9 cellular contexts compared by ENCODE assay signal in the genomic region with DNA sequence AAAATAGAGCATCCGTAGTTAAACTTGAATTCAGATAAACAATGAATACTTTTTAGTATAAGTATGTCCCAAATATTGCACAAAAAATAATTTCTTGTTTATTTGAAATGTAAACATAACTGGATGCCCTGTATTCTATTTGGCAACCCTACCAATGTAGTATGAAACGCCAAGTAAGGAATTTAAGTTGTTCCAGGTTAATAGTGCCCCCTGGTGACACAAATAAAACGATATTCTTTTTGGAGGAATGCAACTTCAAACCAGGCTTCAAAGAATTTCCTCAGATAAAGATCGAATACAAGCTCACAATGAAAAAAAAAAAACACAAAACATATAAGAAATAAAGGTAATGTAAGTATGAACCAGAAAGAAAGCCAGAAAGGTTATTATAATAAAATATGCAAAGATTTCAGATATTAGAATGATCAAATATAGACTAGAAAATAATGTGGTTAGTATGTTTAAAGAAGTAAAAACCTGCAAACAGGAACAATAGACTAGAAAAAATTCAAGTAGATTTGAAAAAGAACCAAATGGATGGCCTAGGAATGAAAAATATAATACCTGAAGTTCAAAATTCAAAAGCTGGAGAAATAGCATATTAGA. TPM values are rescaled to one million over a fixed set of nuclear protein-coding genes. Genes with fewer than 3 reads are reported as not detected.
A peak's percentile ranks its signal among the peaks of the same experiment; 100 is the strongest.
DNase-seq lines count a peak whose midpoint lies in the region; ATAC-seq and TF ChIP-seq lines count a peak whose summit lies in the region.
"Had no signal": no experiment of that assay in that cellular context is flagged by ENCODE, and none has a peak within 500 bp of the region (broad histone marks: within the 10 kb centered on the region; RNA-seq: fewer than 3 reads in every experiment).

No MANE protein-coding gene starts in this region.

- H3K36me3 Mint-ChIP-seq in chondrocyte (ENCODE audit: low read depth), result no peaks in the 10 kb centered on the region
- H3K36me3 Mint-ChIP-seq: activated naive CD8-positive, alpha-beta T cell treated with anti-CD3 and anti-CD28 coated beads, Interleukin-2, amount 10 ng/mL, durations not matched to agents 7 days and 5 days had no signal

- no peaks in the 10 kb centered on the region for H3K9me3 ChIP-seq in cardiac muscle cell (ENCODE audit: low read depth)

- H3K4me1 ChIP-seq in cardiac muscle cell (ENCODE audit: low read depth), result no peaks in the 10 kb centered on the region

- no peaks in the 10 kb centered on the region for H3K36me3 ChIP-seq in cardiac muscle cell

- H3K4me1 Mint-ChIP-seq in chondrocyte (ENCODE audit: low read depth), result peaks cover 7% of the 10 kb centered on the region

- DNase-seq in cardiac muscle cell (ENCODE audit: low read depth in 1 of 2, low spot score in 1 of 2) (peak; percentile 26 to 78), left cardiac atrium (no peak), NCI-H1105 treated with DMSO at 0.1 percent for 48 hours (lab: John Stamatoyannopoulos, UW) (peak; percentile 10), chondrocyte (ENCODE audit: low spot score) (no peak), middle frontal gyrus (ENCODE audit: extremely low spot score, low spot score) (peak; percentile 57), NCI-H345 treated with DMSO at 0.1 percent for 48 hours (lab: John Stamatoyannopoulos, UW; ENCODE audit: unreplicated experiment) (no peak)
- DNase-seq: activated naive CD8-positive, alpha-beta T cell treated with anti-CD3 and anti-CD28 coated beads, Interleukin-2, amount 10 ng/mL, durations not matched to agents 7 days and 5 days had no signal

- ATAC-seq in left cardiac atrium (no peak), HG03196 (IDR thresholded peaks at IDR 0.05; ENCODE audit: unreplicated experiment) (no peak), GM19467 (IDR thresholded peaks at IDR 0.05; ENCODE audit: unreplicated experiment) (no peak)

- no peak overlapping the region for H3K4me3 ChIP-seq in cardiac muscle cell

- peaks cover 5% of the 10 kb centered on the region for H3K9me3 Mint-ChIP-seq in chondrocyte (ENCODE audit: low read depth)
- H3K9me3 Mint-ChIP-seq: activated naive CD8-positive, alpha-beta T cell treated with anti-CD3 and anti-CD28 coated beads, Interleukin-2, amount 10 ng/mL, durations not matched to agents 7 days and 5 days had no signal

- intact Hi-C loops in left cardiac atrium (cut with DNase I), result loop anchor here (2.0 to 5.0 kb wide), 2 partner anchors 230 kb away; no protein-coding TSS in a partner anchor

- no peak overlapping the region for H3K27ac ChIP-seq in cardiac muscle cell

- no peak overlapping the region for H3K4me3 Mint-ChIP-seq in chondrocyte (ENCODE audit: unreplicated experiment)
- H3K4me3 Mint-ChIP-seq: activated naive CD8-positive, alpha-beta T cell treated with anti-CD3 and anti-CD28 coated beads, Interleukin-2, amount 10 ng/mL, durations not matched to agents 7 days and 5 days had no signal

- H3K27ac Mint-ChIP-seq in chondrocyte (ENCODE audit: unreplicated experiment), result no peak overlapping the region
- H3K27ac Mint-ChIP-seq: activated naive CD8-positive, alpha-beta T cell treated with anti-CD3 and anti-CD28 coated beads, Interleukin-2, amount 10 ng/mL, durations not matched to agents 7 days and 5 days had no signal

- TF ChIP-seq CTCF in cardiac muscle cell (IDR thresholded peaks at IDR 0.05; ENCODE audit: low read depth, low read length) (peak; percentile 48), chondrocyte (IDR thresholded peaks at IDR 0.05) (peak; percentile 84)

- no peaks in the 10 kb centered on the region for H3K27me3 ChIP-seq in cardiac muscle cell

- no peaks in the 10 kb centered on the region for H3K27me3 Mint-ChIP-seq in chondrocyte (ENCODE audit: low read depth)
- H3K27me3 Mint-ChIP-seq: activated naive CD8-positive, alpha-beta T cell treated with anti-CD3 and anti-CD28 coated beads, Interleukin-2, amount 10 ng/mL, durations not matched to agents 7 days and 5 days had no signal

RNA-seq across cellular contexts. Expression of a gene that starts 18.4 kb away (rescaled TPM):
- total RNA-seq in cardiac muscle cell, result 6.8 and 11.9 TPM in 2 replicates
- 9.1 and 14.3 TPM in 2 replicates for polyA plus RNA-seq in cardiac muscle cell
- total RNA-seq in left cardiac atrium, result 10 to 100 TPM; 10.1 to 13.2 TPM
- 2.9 to 5.0 TPM (median 3.5 TPM) in 3 replicates for total RNA-seq in chondrocyte

RNA-seq across cellular contexts. Expression of a gene that starts 53.8 kb away (rescaled TPM):
- total RNA-seq in cardiac muscle cell (9.6 and 24.0 TPM in 2 replicates), left cardiac atrium (100 to 1,000 TPM in 1 of 2 donors, 10 to 100 TPM in 1; 83.3 to 130 TPM), chondrocyte (59.9 to 72.0 TPM (median 65.8 TPM) in 3 replicates)
- 11.0 and 19.1 TPM in 2 replicates for polyA plus RNA-seq in cardiac muscle cell

Comparison
In these comparisons a context has a peak if more than half of its experiments do, and no peak if none do; other contexts are left out.
1. DNase-seq: peak in cardiac muscle cell (2 of 2), NCI-H1105 treated with DMSO at 0.1 percent for 48 hours (single experiment) and middle frontal gyrus (single experiment); none in left cardiac atrium (single experiment), chondrocyte (single experiment) and NCI-H345 treated with DMSO at 0.1 percent for 48 hours (single experiment).